2 cellular contexts compared by ENCODE assay signal in genomic region chr1:208212893-208213292, GRCh38.
TF ChIP-seq lines count a peak whose summit lies in the region.

No MANE protein-coding gene starts in this region.

TF ChIP-seq in HepG2, 621 proteins besides CTCF, POLR2A, EP300 and RAD21:
- peak; percentile 66 for TF ChIP-seq MAFF (IDR thresholded peaks at IDR 0.05; ENCODE audit: low read depth, low read length)
- TF ChIP-seq DDIT3 (CRISPR knock-in tag; IDR thresholded peaks at IDR 0.05), result no peak
- no peak for TF ChIP-seq POGK (CRISPR knock-in tag; conservative IDR thresholded peaks at IDR 0.05)
- no peak for TF ChIP-seq MTF1 (CRISPR knock-in tag; IDR thresholded peaks at IDR 0.05)
- TF ChIP-seq TBP (CRISPR knock-in tag; IDR thresholded peaks at IDR 0.05), result no peak
- TF ChIP-seq ZNF33A (CRISPR knock-in tag; IDR thresholded peaks at IDR 0.05; ENCODE audit: borderline replicate concordance), result no peak
- TF ChIP-seq PPARG (CRISPR knock-in tag; conservative IDR thresholded peaks at IDR 0.05), result no peak
- TF ChIP-seq MAFK (conservative IDR thresholded peaks at IDR 0.05 in 1 of 2, IDR thresholded peaks at IDR 0.05 in 1 of 2; ENCODE audit: low read length in 2 of 2), result peak; percentile 60 to 80; a peak in 3 of 4 replicates
- no peak for TF ChIP-seq BRCA1 (CRISPR knock-in tag; IDR thresholded peaks at IDR 0.05)

TF ChIP-seq in endothelial cell of umbilical vein, 7 proteins besides CTCF, POLR2A, EP300 and RAD21:
- TF ChIP-seq FOS (IDR thresholded peaks at IDR 0.05; ENCODE audit: borderline replicate concordance, insufficient read depth, low read length), result no peak
- no peak for TF ChIP-seq GATA2 (IDR thresholded peaks at IDR 0.05; ENCODE audit: insufficient read depth, insufficient read length, low read depth, low read length)
TF ChIP-seq in endothelial cell of umbilical vein: peak in this region for 0.
